In genomic region chr6:84280030-84280429, GRCh38 we compare ENCODE assay signal across 1 cellular context.
TF ChIP-seq lines count a peak whose summit lies in the region.

No MANE protein-coding gene starts in this region.

TF ChIP-seq in GM23338, 12 proteins besides CTCF, POLR2A, EP300 and RAD21 (continued from another document):
- no peak for TF ChIP-seq CREB1 (CRISPR knock-in tag; IDR thresholded peaks at IDR 0.05; ENCODE audit: low read depth)
- TF ChIP-seq ZNF462 (CRISPR knock-in tag; IDR thresholded peaks at IDR 0.05): no peak
